Comparison of ENCODE assay signal across 8 cellular contexts in the genomic region with DNA sequence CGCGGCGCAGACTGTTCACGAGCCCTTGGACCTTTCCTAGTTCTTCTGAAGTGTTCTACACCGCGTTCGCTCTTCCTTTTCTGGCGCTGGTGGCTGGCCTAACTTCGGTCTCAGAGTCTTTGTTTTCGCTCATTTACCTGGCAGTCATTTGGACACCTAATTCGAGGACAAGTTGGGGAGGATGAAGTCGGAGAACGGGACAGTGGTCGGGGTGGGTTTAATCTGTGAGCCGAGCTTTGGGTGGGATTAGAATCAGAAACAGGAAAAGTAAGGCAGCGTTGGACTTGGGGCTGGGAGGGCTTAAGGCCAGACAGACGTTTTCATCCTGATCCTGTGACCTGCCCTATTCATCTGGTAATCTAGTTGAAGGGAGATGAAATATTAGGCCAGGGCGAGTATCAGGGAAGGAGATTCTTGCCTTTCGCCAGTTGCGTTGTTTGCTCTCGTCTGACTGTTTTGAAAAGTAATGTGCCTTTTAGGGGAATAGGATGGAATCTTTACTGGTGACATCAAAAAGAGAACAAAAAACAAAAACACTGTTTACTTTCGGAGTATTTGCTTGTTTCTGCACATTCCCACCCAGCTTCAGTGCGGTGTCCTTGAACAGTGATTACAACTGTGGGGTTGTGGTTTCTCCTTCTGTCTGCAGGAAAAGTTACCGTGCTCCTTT. TPM values are rescaled to one million over a fixed set of nuclear protein-coding genes. Genes with fewer than 3 reads are reported as not detected.
DNase-seq lines count a peak whose midpoint lies in the region; TF ChIP-seq lines count a peak whose summit lies in the region.

No MANE protein-coding gene starts in this region.

- intact Hi-C loops in stomach (cut with DNase I; ENCODE audit: low total_unique reads) = no loop called here

- no peak for TF ChIP-seq EP300 in stomach (IDR thresholded peaks at IDR 0.05)

- H3K4me3 ChIP-seq in astrocyte of the cerebellum (ENCODE audit: low read depth, low read length) (peak overlapping the region; percentile 94), stomach (peak overlapping the region; percentile 60 to 97 (median 87))

- in situ Hi-C loops in astrocyte of the cerebellum (cut with HindIII; ENCODE audit: low sequenced_read_pairs) = no loop called here

- WGBS in stomach, 5 donors = 0 to 2% (median 1%) methylated on average over 24 of the region's 24 CpGs

- peak; percentile 31 for DNase-seq in NCI-H2171 treated with DMSO at 0.1 percent for 48 hours (lab: John Stamatoyannopoulos, UW)
- no peak for DNase-seq in NCI-H2171 (lab: John Stamatoyannopoulos, UW)
- DNase-seq in M059J (ENCODE audit: low read depth) = peak; percentile 41
- no peak for DNase-seq in astrocyte of the cerebellum (ENCODE audit: low read depth)
- DNase-seq in iris pigment epithelial cell (ENCODE audit: low read depth) = peak; percentile 52
- no peak for DNase-seq in stomach
- DNase-seq in stimulated activated CD4-positive, alpha-beta T cell treated with anti-CD3 and anti-CD28 coated beads, Interleukin-4, amount 100 ng/mL, for 1 hour = no peak
- DNase-seq in NCI-H1092 (lab: John Stamatoyannopoulos, UW) = no peak

- H3K27me3 ChIP-seq in stomach = no peaks in the 10 kb centered on the region

- H3K27ac ChIP-seq in stomach = peak overlapping the region; percentile 89 to 99 (median 95)

- TF ChIP-seq POLR2A in stomach (IDR thresholded peaks at IDR 0.05) = no peak

- H3K9me3 ChIP-seq in stomach = no peaks in the 10 kb centered on the region

- peaks cover 4 to 54% (median 33%) of the 10 kb centered on the region in 4 donors for H3K4me1 ChIP-seq in stomach

- H3K36me3 ChIP-seq in stomach = no peaks in the 10 kb centered on the region

- TF ChIP-seq CTCF in astrocyte of the cerebellum (IDR thresholded peaks at IDR 0.05; ENCODE audit: low read depth, low read length, missing control alignments) = no peak
- TF ChIP-seq CTCF in stomach (IDR thresholded peaks at IDR 0.05) = no peak

RNA-seq across cellular contexts. Expression of a gene that starts 1.9 kb away (rescaled TPM):
- 23.2 and 23.3 TPM in 2 replicates for total RNA-seq in M059J (2014; rRNA removed; shearing (Covaris generic))
- 100 to 1,000 TPM in 1 of 5 donors, 10 to 100 TPM in 4; 18.7 to 142 (median 24.3) TPM for total RNA-seq in stomach
- 1 to 10 TPM; 3.9 to 8.5 (median 4.0) TPM for polyA plus RNA-seq in stomach

Comparison
In these comparisons a context has a peak if more than half of its experiments do, and no peak if none do; other contexts are left out.
1. DNase-seq: peak in NCI-H2171 treated with DMSO at 0.1 percent for 48 hours (single experiment), M059J (single experiment) and iris pigment epithelial cell (single experiment); none in NCI-H2171 (single experiment), astrocyte of the cerebellum (single experiment), stomach (single experiment), stimulated activated CD4-positive, alpha-beta T cell treated with anti-CD3 and anti-CD28 coated beads, Interleukin-4, amount 100 ng/mL, for 1 hour (single experiment) and NCI-H1092 (single experiment).